8 cellular contexts compared by ENCODE assay signal in the genomic region with DNA sequence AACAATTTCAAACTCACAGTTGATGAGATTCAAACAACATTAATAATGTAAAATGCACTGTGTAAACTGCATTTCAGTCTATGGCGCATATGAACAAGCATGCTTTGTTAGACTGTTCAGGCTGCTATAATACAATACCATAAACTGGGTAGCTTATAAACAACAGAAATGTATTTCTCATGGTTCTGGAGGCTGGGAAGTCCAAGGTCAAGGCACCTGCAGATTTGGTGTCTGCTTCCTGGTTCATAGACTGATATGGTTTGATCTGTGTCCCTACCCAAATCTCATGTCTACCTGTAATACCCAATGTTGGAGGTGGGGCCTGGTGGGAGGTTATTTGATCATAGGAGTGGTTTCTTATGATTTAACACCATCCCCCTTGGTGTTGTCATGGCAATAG.
"Had no signal": no experiment of that assay in that cellular context is flagged by ENCODE, and none has a peak within 500 bp of the region (broad histone marks: within the 10 kb centered on the region; RNA-seq: fewer than 3 reads in every experiment).

No MANE protein-coding gene starts in this region.

- FAIRE-seq: H1, H54, HTR-8/SVneo had no signal

- H3K4me3 Mint-ChIP-seq: GM23338, IgD-negative memory B cell had no signal

- H3K4me2 ChIP-seq: GM23338, KMS-11 had no signal

- H3K9ac ChIP-seq: KMS-11 had no signal

- H3K36me3 ChIP-seq: HAP-1 had no signal

- DNase-seq: KBM-7 had no signal

- H3K36me3 Mint-ChIP-seq: IgD-negative memory B cell had no signal

- H3K27ac Mint-ChIP-seq: GM23338, IgD-negative memory B cell had no signal

- H3K9me3 ChIP-seq: HAP-1 had no signal

- H3K4me3 ChIP-seq: GM23338, HAP-1 had no signal

- H3K4me1 ChIP-seq: HAP-1 had no signal

- H3K27ac ChIP-seq: KMS-11 had no signal
